ENCODE assay signal across 11 cellular contexts in genomic region chr11:3916962-3917361, GRCh38.
DNase-seq lines count a peak whose midpoint lies in the region; ATAC-seq, FAIRE-seq and TF ChIP-seq lines count a peak whose summit lies in the region.
"Had no signal": no experiment of that assay in that cellular context is flagged by ENCODE, and none has a peak within 500 bp of the region (broad histone marks: within the 10 kb centered on the region; RNA-seq: fewer than 3 reads in every experiment).

No MANE protein-coding gene starts in this region.

- peaks cover 75 to 83% (median 83%) of the 10 kb centered on the region in 3 donors for H3K4me1 Mint-ChIP-seq in T-cell
- peaks cover 76% of the 10 kb centered on the region for H3K4me1 Mint-ChIP-seq in central memory CD8-positive, alpha-beta T cell

- H3K9me3 Mint-ChIP-seq in T-cell = no peaks in the 10 kb centered on the region
- H3K9me3 Mint-ChIP-seq in central memory CD8-positive, alpha-beta T cell = no peaks in the 10 kb centered on the region

- CTCF ChIA-PET in T-cell (lab: Charles Lee) = interaction anchor here in 1 of 2 donors (0.7 kb wide), 1 partner anchor 22 kb away, joined by 4 read pairs; no protein-coding TSS in a partner anchor

- peak overlapping the region in 1 of 3 donors; percentile 37 for H3K4me3 Mint-ChIP-seq in T-cell
- peak overlapping the region; percentile 13 for H3K4me3 Mint-ChIP-seq in central memory CD8-positive, alpha-beta T cell

- peaks cover 3% of the 10 kb centered on the region for H3K36me3 Mint-ChIP-seq in T-cell
- H3K36me3 Mint-ChIP-seq in central memory CD8-positive, alpha-beta T cell (ENCODE audit: insufficient read depth) = peaks cover 4% of the 10 kb centered on the region

- no peaks in the 10 kb centered on the region for H3K27me3 Mint-ChIP-seq in T-cell
- H3K27me3 Mint-ChIP-seq in central memory CD8-positive, alpha-beta T cell = no peaks in the 10 kb centered on the region

- no peak for DNase-seq in GM12892 (ENCODE audit: insufficient read length)
- DNase-seq in T-cell = no peak
- no peak for DNase-seq in central memory CD8-positive, alpha-beta T cell (ENCODE audit: low spot score in 2 of 2)
- peak; percentile 78 for DNase-seq in stimulated activated CD4-positive, alpha-beta T cell treated with anti-CD3 and anti-CD28 coated beads, Interleukin-1b, Interleukin-23, amount 100 ng/mL, for 48 hours
- no peak for DNase-seq in cerebellar nuclear complex (lab: John Stamatoyannopoulos, UW)
- no peak for DNase-seq in DMS 273 treated with DMSO at 0.1 percent for 48 hours (lab: John Stamatoyannopoulos, UW)
- no peak for DNase-seq in erythroblast (lab: John Stamatoyannopoulos, UW)
- DNase-seq: glutamatergic neuron, MV-4-11, NCI-H526 treated with DMSO at 0.1 percent for 48 hours, SIG-M5 had no signal

- POLR2A ChIA-PET in T-cell (lab: Charles Lee) = no interaction called here

- ATAC-seq in T-cell (replicated peaks in 1 of 4) = peak in 1 of 4 experiments; percentile 44
- ATAC-seq in central memory CD8-positive, alpha-beta T cell (replicated peaks; ENCODE audit: extremely low read depth, poor library complexity, severe bottlenecking) = no peak

- peak overlapping the region; percentile 78 to 87 for H3K27ac Mint-ChIP-seq in T-cell
- H3K27ac Mint-ChIP-seq in central memory CD8-positive, alpha-beta T cell (ENCODE audit: low read depth) = peak overlapping the region; percentile 41

- FAIRE-seq in GM12892 (lab: Jason Lieb, UNC) = peak; percentile 54

- TF ChIP-seq POLR2A in GM12892 (IDR thresholded peaks at IDR 0.05; ENCODE audit: low read depth, low read length) (no peak), erythroblast (IDR thresholded peaks at IDR 0.05; ENCODE audit: low read length) (no peak)
